8 cellular contexts compared by ENCODE assay signal in genomic region chr14:69658664-69659261, GRCh38. TPM values are rescaled to one million over a fixed set of nuclear protein-coding genes. Genes with fewer than 3 reads are reported as not detected.
DNase-seq lines count a peak whose midpoint lies in the region; ATAC-seq lines count a peak whose summit lies in the region.

No MANE protein-coding gene starts in this region.

- no peak overlapping the region for H3K4me3 ChIP-seq in HAP-1

- in situ Hi-C loops in HAP-1 (cut with MboI; ENCODE audit: low sequenced_read_pairs), result no loop called here

- H3K27me3 ChIP-seq in HAP-1 (ENCODE audit: low read depth), result no peaks in the 10 kb centered on the region

- H3K27me3 Mint-ChIP-seq in stimulated activated naive CD8-positive, alpha-beta T cell treated with anti-CD3 and anti-CD28 coated beads, Interleukin-15, Interleukin-2, amounts not matched to agents 100 ng/mL and 50 ng/mL, for 24 hours, result no peaks in the 10 kb centered on the region

- no peak for ATAC-seq in HG02623 (IDR thresholded peaks at IDR 0.05; ENCODE audit: unreplicated experiment)

- peaks cover 15% of the 10 kb centered on the region for H3K4me1 ChIP-seq in HAP-1

- H3K9me3 Mint-ChIP-seq in stimulated activated naive CD8-positive, alpha-beta T cell treated with anti-CD3 and anti-CD28 coated beads, Interleukin-15, Interleukin-2, amounts not matched to agents 100 ng/mL and 50 ng/mL, for 24 hours, result no peaks in the 10 kb centered on the region

- peaks cover 96% of the 10 kb centered on the region for H3K4me1 Mint-ChIP-seq in stimulated activated naive CD8-positive, alpha-beta T cell treated with anti-CD3 and anti-CD28 coated beads, Interleukin-15, Interleukin-2, amounts not matched to agents 100 ng/mL and 50 ng/mL, for 24 hours (ENCODE audit: low read depth)

- H3K36me3 Mint-ChIP-seq in stimulated activated naive CD8-positive, alpha-beta T cell treated with anti-CD3 and anti-CD28 coated beads, Interleukin-15, Interleukin-2, amounts not matched to agents 100 ng/mL and 50 ng/mL, for 24 hours (ENCODE audit: low read depth), result peaks cover 48% of the 10 kb centered on the region

- H3K27ac Mint-ChIP-seq in stimulated activated naive CD8-positive, alpha-beta T cell treated with anti-CD3 and anti-CD28 coated beads, Interleukin-15, Interleukin-2, amounts not matched to agents 100 ng/mL and 50 ng/mL, for 24 hours, result peak overlapping the region; percentile 76

- no peak overlapping the region for H3K4me3 Mint-ChIP-seq in stimulated activated naive CD8-positive, alpha-beta T cell treated with anti-CD3 and anti-CD28 coated beads, Interleukin-15, Interleukin-2, amounts not matched to agents 100 ng/mL and 50 ng/mL, for 24 hours

- no peaks in the 10 kb centered on the region for H3K36me3 ChIP-seq in HAP-1 (replicated peaks)

- peak; percentile 41 for DNase-seq in NK-92 treated with Interleukin-12 subunit alpha and Interleukin-12 subunit beta, amount 100 ng/mL, for 24 hours (lab: John Stamatoyannopoulos, UW)
- no peak for DNase-seq in NK-92 (lab: John Stamatoyannopoulos, UW; ENCODE audit: unreplicated experiment)
- DNase-seq in activated naive CD4-positive, alpha-beta T cell treated with anti-CD3 and anti-CD28 coated beads, Interleukin-2, amount 50 U/mL, for 16 hours, result peak; percentile 36
- peak; percentile 63 for DNase-seq in islet precursor cell
- no peak for DNase-seq in cerebellum (ENCODE audit: low spot score)
- no peak for DNase-seq in HAP-1 (ENCODE audit: low spot score in 2 of 2)

- no peaks in the 10 kb centered on the region for H3K9me3 ChIP-seq in HAP-1

RNA-seq across cellular contexts. Expression of gene SUSD6, which starts 47.4 kb away (rescaled TPM):
- total RNA-seq in cerebellum, result 11.5 TPM

Comparison
In these comparisons a context has a peak if more than half of its experiments do, and no peak if none do; other contexts are left out.
1. DNase-seq: peak in NK-92 treated with Interleukin-12 subunit alpha and Interleukin-12 subunit beta, amount 100 ng/mL, for 24 hours (single experiment), activated naive CD4-positive, alpha-beta T cell treated with anti-CD3 and anti-CD28 coated beads, Interleukin-2, amount 50 U/mL, for 16 hours (single experiment) and islet precursor cell (single experiment); none in NK-92 (single experiment), cerebellum (single experiment) and HAP-1 (0 of 2).